Comparison of ENCODE assay signal across 16 cellular contexts in genomic region chr1:31639543-31639942, GRCh38. TPM values are rescaled to one million over a fixed set of nuclear protein-coding genes. Genes with fewer than 3 reads are reported as not detected.
DNase-seq lines count a peak whose midpoint lies in the region; ATAC-seq and TF ChIP-seq lines count a peak whose summit lies in the region.
"Had no signal": no experiment of that assay in that cellular context is flagged by ENCODE, and none has a peak within 500 bp of the region (broad histone marks: within the 10 kb centered on the region; RNA-seq: fewer than 3 reads in every experiment).

No MANE protein-coding gene starts in this region.

- POLR2A ChIA-PET in MCF 10A (lab: Yijun Ruan, JAX) (interaction anchor here (0.6 to 12.3 kb wide), 17 partner anchors 11 to 477 kb away, joined by 3 to 207 read pairs (median 7); partner anchors contain the start of gene TINAGL1), SK-N-SH (lab: Yijun Ruan, JAX) (no interaction called here)

- H3K4me2 ChIP-seq in SK-N-SH = peak overlapping the region; percentile 39
- H3K4me2 ChIP-seq: A549 had no signal

- H3K9me2 ChIP-seq in SK-N-SH = no peaks in the 10 kb centered on the region

- H3F3A ChIP-seq in SK-N-SH (replicated peaks; ENCODE audit: insufficient read depth) = peaks cover 3% of the 10 kb centered on the region

- H3K9me3 ChIP-seq in breast epithelium (no peaks in the 10 kb centered on the region), SK-N-SH (no peaks in the 10 kb centered on the region), prostate gland (no peaks in the 10 kb centered on the region)
- H3K9me3 ChIP-seq: A549 had no signal

- peak; percentile 42 for ATAC-seq in foreskin keratinocyte
- no peak for ATAC-seq in GM21390 (IDR thresholded peaks at IDR 0.05; ENCODE audit: unreplicated experiment)
- ATAC-seq: A549, HCT116, left lobe of liver, Panc1, WTC11 had no signal

- H3K4me1 ChIP-seq in breast epithelium = peaks cover 7 to 12% of the 10 kb centered on the region in 2 donors
- H3K4me1 ChIP-seq in SK-N-SH (ENCODE audit: control insufficient read depth in 1 of 2, insufficient read depth in 2 of 2, low read depth in 1 of 2, low read length in 1 of 2) = peaks cover 14 to 35% of the 10 kb centered on the region in 2 experiments; a peak in 3 of 4 replicates
- peaks cover 23% of the 10 kb centered on the region for H3K4me1 ChIP-seq in foreskin keratinocyte
- peaks cover 2% of the 10 kb centered on the region for H3K4me1 ChIP-seq in prostate gland (replicated peaks)

- H3K4me3 Mint-ChIP-seq in MCF 10A (ENCODE audit: unreplicated experiment) (no peak overlapping the region), Calu3 (ENCODE audit: low read depth, unreplicated experiment) (no peak overlapping the region), endothelial cell (ENCODE audit: unreplicated experiment) (no peak overlapping the region)
- H3K4me3 Mint-ChIP-seq: activated T-cell treated with anti-CD3 and anti-CD28 coated beads, Interleukin-2, amount 50 U/mL, for 24 hours; WTC11 had no signal

- no peak for TF ChIP-seq EP300 in SK-N-SH (IDR thresholded peaks at IDR 0.05; ENCODE audit: borderline replicate concordance in 1 of 2, low read depth in 1 of 2, low read length in 1 of 2)

- H3K27ac ChIP-seq in breast epithelium = no peak overlapping the region
- H3K27ac ChIP-seq in SK-N-SH (ENCODE audit: low read depth in 2 of 2, low read length in 1 of 2) = peak overlapping the region; percentile 13 to 81; a peak in 3 of 4 replicates
- no peak overlapping the region for H3K27ac ChIP-seq in foreskin keratinocyte
- H3K27ac ChIP-seq in prostate gland = no peak overlapping the region

- H3K4me1 Mint-ChIP-seq in MCF 10A (ENCODE audit: insufficient read depth, unreplicated experiment) (peaks cover 19% of the 10 kb centered on the region), Calu3 (ENCODE audit: low read depth, unreplicated experiment) (peaks cover 7% of the 10 kb centered on the region), endothelial cell (ENCODE audit: unreplicated experiment) (peaks cover 12% of the 10 kb centered on the region)

- H2AFZ ChIP-seq in SK-N-SH (ENCODE audit: low read depth) = no peak overlapping the region

- H3K27ac Mint-ChIP-seq in MCF 10A (ENCODE audit: low read depth, unreplicated experiment) = no peak overlapping the region
- no peak overlapping the region for H3K27ac Mint-ChIP-seq in Calu3 (ENCODE audit: unreplicated experiment)
- no peak overlapping the region for H3K27ac Mint-ChIP-seq in endothelial cell (ENCODE audit: unreplicated experiment)
- H3K27ac Mint-ChIP-seq: activated T-cell treated with anti-CD3 and anti-CD28 coated beads, Interleukin-2, amount 50 U/mL, for 24 hours had no signal

- peak; percentile 70 for DNase-seq in MCF 10A (ENCODE audit: unreplicated experiment)
- no peak for DNase-seq in breast epithelium (ENCODE audit: low spot score in 2 of 2)
- DNase-seq in SK-N-SH = no peak
- DNase-seq in foreskin keratinocyte = peak; percentile 58 to 78
- DNase-seq in Calu3 = no peak
- no peak for DNase-seq in prostate gland (ENCODE audit: low spot score)
- DNase-seq in endothelial cell (ENCODE audit: low spot score) = no peak
- DNase-seq: activated T-cell treated with anti-CD3 and anti-CD28 coated beads, Interleukin-2, amount 50 U/mL, for 24 hours; foreskin melanocyte; NCI-H1436 had no signal

- WGBS in SK-N-SH (ENCODE audit: low lambda C conversion rate) = 54% methylated on average over 5 of the region's 5 CpGs
- WGBS in prostate gland = 57% methylated on average over 4 of the region's 5 CpGs

- no peaks in the 10 kb centered on the region for H3K27me3 Mint-ChIP-seq in MCF 10A (ENCODE audit: insufficient read depth, unreplicated experiment)
- H3K27me3 Mint-ChIP-seq in Calu3 (ENCODE audit: unreplicated experiment) = no peaks in the 10 kb centered on the region
- H3K27me3 Mint-ChIP-seq in endothelial cell (ENCODE audit: unreplicated experiment) = no peaks in the 10 kb centered on the region
- H3K27me3 Mint-ChIP-seq: activated T-cell treated with anti-CD3 and anti-CD28 coated beads, Interleukin-2, amount 50 U/mL, for 24 hours had no signal

- CTCF ChIA-PET in MCF 10A (lab: Yijun Ruan, JAX) (interaction anchor here (0.5 to 1.7 kb wide), 5 partner anchors 21 to 405 kb away, joined by 3 to 6 read pairs (median 3); no protein-coding TSS in a partner anchor), SK-N-SH (lab: Yijun Ruan, JAX) (interaction anchor here (0.7 to 7.5 kb wide), 11 partner anchors 11 to 150 kb away, joined by 3 to 45 read pairs (median 3); partner anchors contain the start of gene HCRTR1), Calu3 (lab: Charles Lee) (interaction anchor here (0.6 to 0.7 kb wide), 2 partner anchors 64 to 149 kb away, joined by 3 to 4 read pairs; partner anchors contain the start of gene COL16A1)

- BruUV-seq in MCF 10A (replicated peaks; lab: Mats Ljungman, UMichigan) (no TSS peak), Calu3 (replicated peaks; lab: Mats Ljungman, UMichigan) (no TSS peak)

- no peaks in the 10 kb centered on the region for H3K36me3 ChIP-seq in breast epithelium
- peaks cover 0 to 16% of the 10 kb centered on the region in 2 experiments for H3K36me3 ChIP-seq in SK-N-SH (replicated peaks in 1 of 2; ENCODE audit: control insufficient read depth in 1 of 2, insufficient read depth in 2 of 2, low read length in 1 of 2)
- H3K36me3 ChIP-seq in prostate gland = peaks cover 0 to 2% of the 10 kb centered on the region in 2 donors

- TF ChIP-seq RAD21 in SK-N-SH (IDR thresholded peaks at IDR 0.05; ENCODE audit: low read length) = no peak

- no peaks in the 10 kb centered on the region for H3K9me3 Mint-ChIP-seq in MCF 10A (ENCODE audit: unreplicated experiment)
- no peaks in the 10 kb centered on the region for H3K9me3 Mint-ChIP-seq in Calu3 (ENCODE audit: low read depth, unreplicated experiment)
- no peaks in the 10 kb centered on the region for H3K9me3 Mint-ChIP-seq in endothelial cell (ENCODE audit: unreplicated experiment)
- H3K9me3 Mint-ChIP-seq: activated T-cell treated with anti-CD3 and anti-CD28 coated beads, Interleukin-2, amount 50 U/mL, for 24 hours; WTC11 had no signal

- peaks cover 28% of the 10 kb centered on the region for H4K20me1 ChIP-seq in SK-N-SH (ENCODE audit: insufficient read depth)

- intact Hi-C loops in MCF 10A (cut with micrococcal nuclease) (loop anchor here (1.0 kb wide), 1 partner anchor 66 kb away; no protein-coding TSS in a partner anchor), breast epithelium (cut with DNase I; ENCODE audit: low total_unique reads) (no loop called here), Calu3 (cut with micrococcal nuclease; ENCODE audit: unreplicated experiment) (no loop called here), prostate gland (cut with DNase I) (no loop called here)

- no peak overlapping the region for H3K9ac ChIP-seq in SK-N-SH

- no peaks in the 10 kb centered on the region for H3K27me3 ChIP-seq in breast epithelium
- H3K27me3 ChIP-seq in SK-N-SH (ENCODE audit: insufficient read depth) = no peaks in the 10 kb centered on the region
- no peaks in the 10 kb centered on the region for H3K27me3 ChIP-seq in foreskin keratinocyte
- H3K27me3 ChIP-seq in prostate gland (replicated peaks; ENCODE audit: insufficient read depth) = no peaks in the 10 kb centered on the region

- no peak overlapping the region for H3K4me3 ChIP-seq in breast epithelium
- no peak overlapping the region for H3K4me3 ChIP-seq in SK-N-SH (ENCODE audit: low read depth in 2 of 2, low read length in 1 of 2)
- no peak overlapping the region for H3K4me3 ChIP-seq in prostate gland
- H3K4me3 ChIP-seq: A549 had no signal

- H3K36me3 Mint-ChIP-seq in MCF 10A (ENCODE audit: insufficient read depth, unreplicated experiment) (peaks cover 5% of the 10 kb centered on the region), Calu3 (ENCODE audit: insufficient read depth, unreplicated experiment) (peaks cover 8% of the 10 kb centered on the region), endothelial cell (ENCODE audit: low read depth, unreplicated experiment) (no peaks in the 10 kb centered on the region)
- H3K36me3 Mint-ChIP-seq: WTC11 had no signal

- H3K79me2 ChIP-seq in SK-N-SH (ENCODE audit: insufficient read depth) = peaks cover 86% of the 10 kb centered on the region

- TF ChIP-seq POLR2A in breast epithelium (IDR thresholded peaks at IDR 0.05) (no peak), prostate gland (IDR thresholded peaks at IDR 0.05) (no peak)

- no peak for TF ChIP-seq CTCF in MCF 10A (IDR thresholded peaks at IDR 0.05; ENCODE audit: unreplicated experiment)
- TF ChIP-seq CTCF in breast epithelium (IDR thresholded peaks at IDR 0.05) = no peak
- TF ChIP-seq CTCF in SK-N-SH (IDR thresholded peaks at IDR 0.05) = no peak
- no peak for TF ChIP-seq CTCF in foreskin keratinocyte (conservative IDR thresholded peaks at IDR 0.05)
- TF ChIP-seq CTCF in Calu3 (IDR thresholded peaks at IDR 0.05; ENCODE audit: unreplicated experiment) = no peak
- no peak for TF ChIP-seq CTCF in prostate gland (IDR thresholded peaks at IDR 0.05)
- TF ChIP-seq CTCF in endothelial cell (IDR thresholded peaks at IDR 0.05; ENCODE audit: unreplicated experiment) = no peak

TF ChIP-seq in SK-N-SH, 30 proteins besides CTCF, POLR2A, EP300 and RAD21 (continues in another document):
- TF ChIP-seq GATA2 (CRISPR knock-in tag; IDR thresholded peaks at IDR 0.05) (no peak), IRF3 (IDR thresholded peaks at IDR 0.05; ENCODE audit: low read depth, low read length) (no peak)

RNA-seq across cellular contexts. Expression of gene PEF1, which starts 5.1 kb away (rescaled TPM):
- 56.7 and 61.1 TPM in 2 replicates for total RNA-seq in MCF 10A (2022)
- 10 to 100 TPM; 67.8 to 84.9 (median 70.1) TPM for total RNA-seq in breast epithelium
- 51.9 and 63.4 TPM in 2 replicates for polyA plus RNA-seq in SK-N-SH (2012; rRNA removed)
- 37.2 and 46.8 TPM in 2 replicates for polyA plus RNA-seq in SK-N-SH (2012; cell fraction: cytosol; rRNA removed)
- polyA plus RNA-seq in SK-N-SH (2012; cell fraction: nucleus; rRNA removed) = 54.1 and 56.9 TPM in 2 replicates
- total RNA-seq in foreskin keratinocyte = 94.3 and 95.7 TPM in 2 replicates
- polyA plus RNA-seq in foreskin keratinocyte = 105 and 106 TPM in 2 replicates
- total RNA-seq in Calu3 (2022) = 61.5 and 65.2 TPM in 2 replicates
- 10 to 100 TPM; 83.1 to 99.5 TPM for total RNA-seq in prostate gland
- 70.9 TPM for total RNA-seq in endothelial cell (ENCODE audit: unreplicated experiment)

RNA-seq across cellular contexts. Expression of gene HCRTR1, which starts 22.1 kb away (rescaled TPM):
- not detected in 2 replicates for total RNA-seq in MCF 10A (2022)
- total RNA-seq in breast epithelium = not detected
- polyA plus RNA-seq in SK-N-SH (2012; rRNA removed) = 0.03 TPM in 1 of 2 replicates, not detected in the other
- 0.05 TPM in 1 of 2 replicates, not detected in the other for polyA plus RNA-seq in SK-N-SH (2012; cell fraction: cytosol; rRNA removed)
- polyA plus RNA-seq in SK-N-SH (2012; cell fraction: nucleus; rRNA removed) = 0.06 TPM in 1 of 2 replicates, not detected in the other
- not detected in 2 replicates for total RNA-seq in foreskin keratinocyte
- polyA plus RNA-seq in foreskin keratinocyte = not detected in 2 replicates
- total RNA-seq in Calu3 (2022) = not detected in 2 replicates
- total RNA-seq in prostate gland = not detected
- total RNA-seq in endothelial cell (ENCODE audit: unreplicated experiment) = not detected
- total RNA-seq: left lobe of liver had no signal
- polyA plus RNA-seq: A549 had no signal

Comparison
In these comparisons a context has a peak if more than half of its experiments do, and no peak if none do; other contexts are left out.
1. DNase-seq: peak in MCF 10A (single experiment) and foreskin keratinocyte (2 of 2); none in breast epithelium (0 of 2), SK-N-SH (single experiment), Calu3 (single experiment), prostate gland (single experiment) and endothelial cell (single experiment).
2. H3K27ac ChIP-seq: peak in SK-N-SH (2 of 2); none in breast epithelium (0 of 2), foreskin keratinocyte (single experiment) and prostate gland (0 of 2).